In the genomic region with DNA sequence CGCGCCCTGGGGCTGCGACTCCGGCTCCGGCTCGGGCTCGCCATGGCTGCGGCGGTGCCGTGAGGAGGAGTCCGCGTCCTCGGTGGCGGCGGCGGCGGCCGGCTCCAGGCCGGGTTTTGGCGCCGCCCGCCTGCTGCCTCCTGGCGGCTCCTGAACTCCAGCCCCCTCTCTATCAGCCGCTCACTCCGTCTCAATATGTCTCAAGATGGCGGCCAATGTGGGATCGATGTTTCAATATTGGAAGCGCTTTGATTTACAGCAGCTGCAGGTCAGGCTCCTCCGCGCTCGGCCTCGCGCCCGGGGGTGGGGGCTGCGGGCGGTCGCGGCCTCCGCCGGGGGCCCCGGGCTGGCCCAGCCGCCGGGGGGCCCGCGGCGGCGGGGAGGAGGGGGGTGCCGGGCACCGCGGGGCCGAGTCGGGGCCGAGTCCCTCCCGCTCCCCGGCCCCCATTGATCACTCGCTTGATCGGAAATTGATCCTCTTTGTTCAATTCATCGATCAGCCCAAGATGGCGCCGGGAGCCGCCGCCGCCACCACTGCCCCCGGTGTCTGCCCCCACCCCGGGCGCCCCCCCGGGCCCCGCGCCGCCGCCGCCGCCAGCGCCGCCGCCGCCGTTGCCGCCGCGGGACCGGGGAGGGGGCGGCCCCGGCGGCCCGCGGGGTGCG, we compare ENCODE assay signal across 8 cellular contexts. TPM values are rescaled to one million over a fixed set of nuclear protein-coding genes. Genes with fewer than 3 reads are reported as not detected.
DNase-seq lines count a peak whose midpoint lies in the region; ATAC-seq and TF ChIP-seq lines count a peak whose summit lies in the region.

No MANE protein-coding gene starts in this region.

- H3K4me2 ChIP-seq in neural progenitor cell = no peak overlapping the region

- H3K27ac Mint-ChIP-seq in IgD-negative memory B cell = peak overlapping the region in 1 of 3 donors; percentile 87
- H3K27ac Mint-ChIP-seq in activated T-helper 2 cell treated with anti-CD3 and anti-CD28 coated beads, Interferon-gamma antibody, Interleukin-2, Interleukin-4, amounts not matched to agents 10 μg/mL and 5 μg/mL and 100 μg/mL, durations not matched to agents 14 hours and 24 hours and 36 hours = peak overlapping the region; percentile 78
- H3K27ac Mint-ChIP-seq in neural progenitor cell = no peak overlapping the region

- no peaks in the 10 kb centered on the region for H3K27me3 Mint-ChIP-seq in IgD-negative memory B cell
- peaks cover 29% of the 10 kb centered on the region for H3K27me3 Mint-ChIP-seq in activated T-helper 2 cell treated with anti-CD3 and anti-CD28 coated beads, Interferon-gamma antibody, Interleukin-2, Interleukin-4, amounts not matched to agents 10 μg/mL and 5 μg/mL and 100 μg/mL, durations not matched to agents 14 hours and 24 hours and 36 hours (ENCODE audit: low read depth)
- H3K27me3 Mint-ChIP-seq in neural progenitor cell (ENCODE audit: insufficient read depth, low read depth) = peaks cover 31% of the 10 kb centered on the region

- H4K20me1 ChIP-seq in neural progenitor cell (ENCODE audit: low read depth) = peaks cover 40% of the 10 kb centered on the region

- no peak overlapping the region for H3K9ac ChIP-seq in neural progenitor cell

- H3K4me1 Mint-ChIP-seq in IgD-negative memory B cell (peaks cover 19 to 33% (median 20%) of the 10 kb centered on the region in 3 donors), neural progenitor cell (peaks cover 36% of the 10 kb centered on the region)
- peaks cover 13% of the 10 kb centered on the region for H3K4me1 Mint-ChIP-seq in activated T-helper 2 cell treated with anti-CD3 and anti-CD28 coated beads, Interferon-gamma antibody, Interleukin-2, Interleukin-4, amounts not matched to agents 10 μg/mL and 5 μg/mL and 100 μg/mL, durations not matched to agents 14 hours and 24 hours and 36 hours (ENCODE audit: low read depth)

- H3K9me3 Mint-ChIP-seq in IgD-negative memory B cell (no peaks in the 10 kb centered on the region), neural progenitor cell (peaks cover 1% of the 10 kb centered on the region)
- no peaks in the 10 kb centered on the region for H3K9me3 Mint-ChIP-seq in activated T-helper 2 cell treated with anti-CD3 and anti-CD28 coated beads, Interferon-gamma antibody, Interleukin-2, Interleukin-4, amounts not matched to agents 10 μg/mL and 5 μg/mL and 100 μg/mL, durations not matched to agents 14 hours and 24 hours and 36 hours

- H3F3A ChIP-seq in neural progenitor cell (ENCODE audit: low read depth) = peaks cover 48% of the 10 kb centered on the region

- H3K36me3 Mint-ChIP-seq in IgD-negative memory B cell = no peaks in the 10 kb centered on the region
- peaks cover 13% of the 10 kb centered on the region for H3K36me3 Mint-ChIP-seq in activated T-helper 2 cell treated with anti-CD3 and anti-CD28 coated beads, Interferon-gamma antibody, Interleukin-2, Interleukin-4, amounts not matched to agents 10 μg/mL and 5 μg/mL and 100 μg/mL, durations not matched to agents 14 hours and 24 hours and 36 hours (ENCODE audit: low read depth)
- H3K36me3 Mint-ChIP-seq in neural progenitor cell = peaks cover 8% of the 10 kb centered on the region

- no peak overlapping the region for H2AFZ ChIP-seq in neural progenitor cell (replicated peaks)

- ATAC-seq in GM21423 (IDR thresholded peaks at IDR 0.05; ENCODE audit: unreplicated experiment) = peak; percentile 56

- H3K4me3 ChIP-seq in fibroblast of villous mesenchyme (ENCODE audit: low read depth, low read length) (peak overlapping the region; percentile 68), neural progenitor cell (peak overlapping the region; percentile 62)

- DNase-seq in Caki2 (ENCODE audit: low read depth) (peak; percentile 67), RKO (ENCODE audit: low spot score) (peak; percentile 83), fibroblast of villous mesenchyme (ENCODE audit: low read depth) (peak; percentile 87), neural progenitor cell (ENCODE audit: low spot score) (peak; percentile 95), stromal cell of bone marrow (ENCODE audit: low read depth) (peak; percentile 58)
- DNase-seq in activated T-helper 2 cell treated with anti-CD3 and anti-CD28 coated beads, Interferon-gamma antibody, Interleukin-2, Interleukin-4, amounts not matched to agents 10 μg/mL and 5 μg/mL and 100 μg/mL, durations not matched to agents 14 hours and 24 hours and 36 hours (ENCODE audit: low spot score) = peak; percentile 68

- H3K79me2 ChIP-seq in neural progenitor cell (ENCODE audit: low read depth) = peaks cover 43% of the 10 kb centered on the region

- H3K36me3 ChIP-seq in neural progenitor cell = no peaks in the 10 kb centered on the region

- H3K4me1 ChIP-seq in neural progenitor cell = peaks cover 42% of the 10 kb centered on the region

- H3K4me3 Mint-ChIP-seq in IgD-negative memory B cell (peak overlapping the region; percentile 85 to 95 (median 92)), neural progenitor cell (peak overlapping the region; percentile 88)
- H3K4me3 Mint-ChIP-seq in activated T-helper 2 cell treated with anti-CD3 and anti-CD28 coated beads, Interferon-gamma antibody, Interleukin-2, Interleukin-4, amounts not matched to agents 10 μg/mL and 5 μg/mL and 100 μg/mL, durations not matched to agents 14 hours and 24 hours and 36 hours (ENCODE audit: low read depth) = peak overlapping the region; percentile 80

- intact Hi-C loops in activated T-helper 2 cell treated with anti-CD3 and anti-CD28 coated beads, Interferon-gamma antibody, Interleukin-2, Interleukin-4, amounts not matched to agents 10 μg/mL and 5 μg/mL and 100 μg/mL, durations not matched to agents 14 hours and 24 hours and 36 hours (cut with micrococcal nuclease) = loop anchor here (1.0 to 10.0 kb wide), 3 partner anchors 73 to 211 kb away; no protein-coding TSS in a partner anchor

- H3K27ac ChIP-seq in neural progenitor cell = peak overlapping the region; percentile 79

- in situ Hi-C loops in Caki2 (cut with HindIII; ENCODE audit: low pct_unique_long_range_greater_than_20kb, low sequenced_read_pairs) = loop anchor here (25.0 kb wide), 1 partner anchor 321 kb away; no protein-coding TSS in a partner anchor

- TF ChIP-seq CTCF in fibroblast of villous mesenchyme (IDR thresholded peaks at IDR 0.05; ENCODE audit: insufficient read depth, low read depth, low read length) (peak; percentile 3), neural progenitor cell (IDR thresholded peaks at IDR 0.05) (no peak)

- no peaks in the 10 kb centered on the region for H3K9me3 ChIP-seq in neural progenitor cell (ENCODE audit: low read depth)

- peaks cover 38% of the 10 kb centered on the region for H3K27me3 ChIP-seq in neural progenitor cell

RNA-seq across cellular contexts. Expression of a gene that starts 1.5 kb away (rescaled TPM):
- total RNA-seq in Caki2 (2014; rRNA removed; shearing (Covaris generic); ENCODE audit: low replicate concordance) = 37.4 and 38.8 TPM in 2 replicates
- 22.2 TPM for polyA plus RNA-seq in IgD-negative memory B cell
- total RNA-seq in activated T-helper 2 cell treated with anti-CD3 and anti-CD28 coated beads, Interferon-gamma antibody, Interleukin-2, Interleukin-4, amounts not matched to agents 10 μg/mL and 5 μg/mL and 100 μg/mL, durations not matched to agents 14 hours and 24 hours and 36 hours = 29.5 and 31.5 TPM in 2 replicates
- total RNA-seq in fibroblast of villous mesenchyme (45.7 and 46.2 TPM in 2 replicates), neural progenitor cell (ENCODE audit: low replicate concordance) (49.1 and 66.4 TPM in 2 replicates)

Comparison
In these comparisons a context has a peak if more than half of its experiments do, and no peak if none do; other contexts are left out.
1. Peak in every context shown above with its lines: DNase-seq, ATAC-seq, H3K4me3 ChIP-seq and H3K27ac ChIP-seq.